9 cellular contexts compared by ENCODE assay signal in genomic region chr1:161513448-161513780, GRCh38. TPM values are rescaled to one million over a fixed set of nuclear protein-coding genes. Genes with fewer than 3 reads are reported as not detected.
DNase-seq lines count a peak whose midpoint lies in the region; ATAC-seq and TF ChIP-seq lines count a peak whose summit lies in the region.
"Not testable (repeated sequence)": the region's sequence is repeated elsewhere in the genome, so short reads cannot be mapped to it uniquely, and the experiment has no call there.
"Had no signal": no experiment of that assay in that cellular context is flagged by ENCODE, and none has a peak within 500 bp of the region (broad histone marks: within the 10 kb centered on the region; RNA-seq: fewer than 3 reads in every experiment).

No MANE protein-coding gene starts in this region.

- CTCF ChIA-PET in HEK293 (lab: Yijun Ruan, JAX); WTC11 (lab: Charles Lee): not testable (repeated sequence)

- H3K4me3 ChIP-seq in HEK293 (ENCODE audit: low read depth, low read length); esophagus squamous epithelium; hepatocyte; mesodermal cell (ENCODE audit: extremely low read depth, insufficient read depth, low read length, poor library complexity, severe bottlenecking); tibial artery: not testable (repeated sequence)

- not testable (repeated sequence) for H3K9me3 ChIP-seq in HEK293 (ENCODE audit: control insufficient read depth, insufficient read depth, low read depth, low read length); esophagus squamous epithelium; hepatocyte (ENCODE audit: low read depth); mesodermal cell (ENCODE audit: control insufficient read depth, low read length); tibial artery

- not testable (repeated sequence) for TF ChIP-seq CTCF in HEK293 (tag by site-specific recombination; IDR thresholded peaks at IDR 0.05); WTC11 (IDR thresholded peaks at IDR 0.05); esophagus squamous epithelium (IDR thresholded peaks at IDR 0.05); hepatocyte (IDR thresholded peaks at IDR 0.05; ENCODE audit: poor library complexity); tibial artery (IDR thresholded peaks at IDR 0.05)

- H3K27ac Mint-ChIP-seq in WTC11: not testable (repeated sequence)

- not testable (repeated sequence) for H3K9me2 ChIP-seq in hepatocyte (replicated peaks; ENCODE audit: insufficient read depth)

- ATAC-seq in WTC11: 0 out of 2 replicates have a peak, but pooled peaks have one; percentile 32
- peak; percentile 59 for ATAC-seq in sciatic nerve

- WGBS in esophagus squamous epithelium, 2 donors: no CpG with 5 or more reads among the region's 1 CpG
- WGBS in hepatocyte (ENCODE audit: low lambda C conversion rate, missing lambda C conversion rate): 60% methylated on average over 1 of the region's 1 CpG
- WGBS in mesodermal cell (ENCODE audit: insufficient coverage in 2 of 2), 2 experiments: no CpG with 5 or more reads among the region's 1 CpG

- H3K4me3 Mint-ChIP-seq in WTC11: not testable (repeated sequence)

- not testable (repeated sequence) for TF ChIP-seq POLR2A in esophagus squamous epithelium (IDR thresholded peaks at IDR 0.05)

- H3K4me2 ChIP-seq in hepatocyte: peak overlapping the region; percentile 31

- POLR2A ChIA-PET in HEK293 (lab: Yijun Ruan, JAX); WTC11 (lab: Charles Lee): not testable (repeated sequence)

- not testable (repeated sequence) for H3K4me1 ChIP-seq in HEK293 (ENCODE audit: control insufficient read depth, insufficient read depth, low read length); mesodermal cell (ENCODE audit: control insufficient read depth, insufficient read depth, low read length, poor library complexity, severe bottlenecking)
- peaks cover 0 to 13% (median 9%) of the 10 kb centered on the region in 3 donors for H3K4me1 ChIP-seq in esophagus squamous epithelium
- peaks cover 12% of the 10 kb centered on the region for H3K4me1 ChIP-seq in hepatocyte (ENCODE audit: insufficient read depth)
- H3K4me1 ChIP-seq in tibial artery: peaks cover 0 to 22% (median 7%) of the 10 kb centered on the region in 4 donors

- not testable (repeated sequence) for H3K79me2 ChIP-seq in hepatocyte

- H3K36me3 Mint-ChIP-seq in WTC11: not testable (repeated sequence)

- DNase-seq in WTC11 (ENCODE audit: low spot score); esophagus squamous epithelium (lab: John Stamatoyannopoulos, UW); hepatocyte (ENCODE audit: low spot score); sciatic nerve (ENCODE audit: low spot score); tibial artery: not testable (repeated sequence)

- H3K27me3 ChIP-seq in esophagus squamous epithelium, hepatocyte, tibial artery: not testable (repeated sequence)

- not testable (repeated sequence) for H2AFZ ChIP-seq in hepatocyte

- H3K4me1 Mint-ChIP-seq in WTC11: peaks cover 21% of the 10 kb centered on the region

- not testable (repeated sequence) for H3K9me3 Mint-ChIP-seq in WTC11

- H4K20me1 ChIP-seq in hepatocyte (ENCODE audit: insufficient read depth, poor library complexity, severe bottlenecking): not testable (repeated sequence)

- intact Hi-C loops in esophagus squamous epithelium (cut with DNase I); sciatic nerve (cut with DNase I); tibial artery (cut with DNase I; ENCODE audit: low total_unique reads): not testable (repeated sequence)

- H3K27ac ChIP-seq in HEK293 (ENCODE audit: extremely low read depth, low read depth, low read length): 0 out of 2 replicates have a peak overlapping the region, but pooled peaks have one; percentile 34
- H3K27ac ChIP-seq in esophagus squamous epithelium: peak overlapping the region in 3 of 4 donors; percentile 13 to 63 (median 20)
- H3K27ac ChIP-seq in hepatocyte: peak overlapping the region; percentile 87
- H3K27ac ChIP-seq in mesodermal cell (ENCODE audit: low read depth, low read length, severe bottlenecking): peak overlapping the region; percentile 3
- peak overlapping the region; percentile 18 to 46 for H3K27ac ChIP-seq in tibial artery

- not testable (repeated sequence) for H3K36me3 ChIP-seq in HEK293 (ENCODE audit: control insufficient read depth in 2 of 2, insufficient read depth in 1 of 2, low read length in 2 of 2); esophagus squamous epithelium; hepatocyte (replicated peaks; ENCODE audit: insufficient read depth, low read depth); mesodermal cell (ENCODE audit: control insufficient read depth, insufficient read depth, low read length); tibial artery

- H3K27me3 Mint-ChIP-seq in WTC11 (ENCODE audit: low read depth): not testable (repeated sequence)

RNA-seq across cellular contexts. Expression of gene FCGR2A, which starts 8.2 kb away (rescaled TPM):
- total RNA-seq in WTC11 (2021) (0.74 to 1.1 TPM (median 0.80 TPM) in 3 replicates), esophagus squamous epithelium (10 to 100 TPM in 2 of 4 donors, 1 to 10 TPM in 2; 4.3 to 33.9 (median 19.6) TPM), hepatocyte (3.6 TPM in 2 replicates), sciatic nerve (100 TPM)
- 0.64 and 1.0 TPM in 2 replicates for polyA plus RNA-seq in hepatocyte
- 1.7 TPM for polyA plus RNA-seq in mesodermal cell (2013, experiment 1 of 2)
- 1.9 TPM for polyA plus RNA-seq in mesodermal cell (2013, experiment 2 of 2)
- total RNA-seq: Daoy had no signal

RNA-seq across cellular contexts. Expression of gene HSPA6, which starts 10.9 kb away (rescaled TPM):
- 0.16 to 0.22 TPM in 2 of 3 replicates, not detected in the other for total RNA-seq in WTC11 (2021)
- 1 to 10 TPM; 1.3 to 4.2 (median 3.2) TPM for total RNA-seq in esophagus squamous epithelium
- 0.50 and 1.1 TPM in 2 replicates for total RNA-seq in hepatocyte
- polyA plus RNA-seq in hepatocyte: 0.41 and 13.2 TPM in 2 replicates
- polyA plus RNA-seq in mesodermal cell (2013, experiment 1 of 2): 0.18 TPM
- polyA plus RNA-seq in mesodermal cell (2013, experiment 2 of 2): 0.15 TPM
- 13.4 TPM for total RNA-seq in sciatic nerve

RNA-seq across cellular contexts. Expression of gene FCGR3A, which starts 36.2 kb away (rescaled TPM):
- total RNA-seq in WTC11 (2021): 0.11 to 0.32 TPM (median 0.11 TPM) in 3 replicates
- 10 to 100 TPM in 1 of 4 donors, 1 to 10 TPM in 2, under 1 TPM in 1; 0.23 to 15.5 (median 1.9) TPM for total RNA-seq in esophagus squamous epithelium
- total RNA-seq in hepatocyte: 0.17 and 2.2 TPM in 2 replicates
- 0.31 and 0.80 TPM in 2 replicates for polyA plus RNA-seq in hepatocyte
- not detected for polyA plus RNA-seq in mesodermal cell (2013, experiment 1 of 2)
- 0.25 TPM for polyA plus RNA-seq in mesodermal cell (2013, experiment 2 of 2)
- 48.8 TPM for total RNA-seq in sciatic nerve
- total RNA-seq: Daoy, M059J had no signal

Comparison
In these comparisons a context has a peak if more than half of its experiments do, and no peak if none do; other contexts are left out.
1. H3K27ac ChIP-seq: peak in every context shown above with its lines; median percentile 87 in hepatocyte; 34 in HEK293; 32 in tibial artery; 20 in esophagus squamous epithelium; 3 in mesodermal cell.